ENCODE assay signal across 11 cellular contexts in genomic region chr11:12158926-12159325, GRCh38. TPM values are rescaled to one million over a fixed set of nuclear protein-coding genes. Genes with fewer than 3 reads are reported as not detected.
DNase-seq lines count a peak whose midpoint lies in the region; ATAC-seq and TF ChIP-seq lines count a peak whose summit lies in the region.
"Had no signal": no experiment of that assay in that cellular context is flagged by ENCODE, and none has a peak within 500 bp of the region (broad histone marks: within the 10 kb centered on the region; RNA-seq: fewer than 3 reads in every experiment).

No MANE protein-coding gene starts in this region.

- H4K20me1 ChIP-seq in SK-N-SH (ENCODE audit: insufficient read depth) = no peaks in the 10 kb centered on the region

- TF ChIP-seq EP300 in SK-N-SH (IDR thresholded peaks at IDR 0.05; ENCODE audit: borderline replicate concordance in 1 of 2, low read depth in 1 of 2, low read length in 1 of 2) = no peak

- H3F3A ChIP-seq in SK-N-SH (replicated peaks; ENCODE audit: insufficient read depth) = peaks cover 86% of the 10 kb centered on the region

- peaks cover 26% of the 10 kb centered on the region for H3K36me3 Mint-ChIP-seq in dendritic cell treated with granulocyte-macrophage colony-stimulating factor and Interleukin-4, amounts not matched to agents 40 ng/mL and 50 ng/mL, for 4 days (ENCODE audit: low read depth)
- H3K36me3 Mint-ChIP-seq: memory B cell had no signal

- H3K4me1 Mint-ChIP-seq in dendritic cell treated with granulocyte-macrophage colony-stimulating factor and Interleukin-4, amounts not matched to agents 40 ng/mL and 50 ng/mL, for 4 days (ENCODE audit: low read depth) = peaks cover 72% of the 10 kb centered on the region
- H3K4me1 Mint-ChIP-seq: memory B cell had no signal

- CTCF ChIA-PET in SK-N-SH (lab: Yijun Ruan, JAX) = interaction anchor here (0.8 to 1.6 kb wide), 2 partner anchors 38 to 115 kb away, joined by 3 to 4 read pairs; no protein-coding TSS in a partner anchor

- H3K4me1 ChIP-seq in SK-N-SH (ENCODE audit: control insufficient read depth in 1 of 2, insufficient read depth in 2 of 2, low read depth in 1 of 2, low read length in 1 of 2) = peaks cover 2 to 70% of the 10 kb centered on the region in 2 experiments; a peak in 3 of 4 replicates
- peaks cover 43% of the 10 kb centered on the region for H3K4me1 ChIP-seq in mesenchymal stem cell (ENCODE audit: control insufficient read depth, insufficient read depth, low read depth, low read length)
- H3K4me1 ChIP-seq in thoracic aorta (ENCODE audit: control insufficient read depth in 1 of 2, low read depth in 2 of 2) = peaks cover 75 to 99% of the 10 kb centered on the region in 2 donors

- peak overlapping the region; percentile 77 for H3K9ac ChIP-seq in SK-N-SH
- peak overlapping the region; percentile 54 for H3K9ac ChIP-seq in mesenchymal stem cell (ENCODE audit: low read length)

- peak overlapping the region; percentile 76 to 82 for H2BK12ac ChIP-seq in mesenchymal stem cell (ENCODE audit: low read length in 2 of 2)

- H3K27me3 ChIP-seq in SK-N-SH (ENCODE audit: insufficient read depth) = no peaks in the 10 kb centered on the region
- H3K27me3 ChIP-seq in mesenchymal stem cell (ENCODE audit: control insufficient read depth in 1 of 2, insufficient read depth in 1 of 2, low read length in 2 of 2) = no peaks in the 10 kb centered on the region
- no peaks in the 10 kb centered on the region for H3K27me3 ChIP-seq in thoracic aorta (replicated peaks; ENCODE audit: insufficient read depth)

- peak overlapping the region; percentile 26 for H2BK15ac ChIP-seq in mesenchymal stem cell (ENCODE audit: low read depth, poor library complexity, severe bottlenecking)

- H3K4me2 ChIP-seq in SK-N-SH (peak overlapping the region; percentile 60), mesenchymal stem cell (ENCODE audit: low read length, poor library complexity, severe bottlenecking) (no peak overlapping the region)

- H3K14ac ChIP-seq in mesenchymal stem cell (ENCODE audit: low read length in 2 of 2) = no peak overlapping the region

- no peaks in the 10 kb centered on the region for H3K9me3 ChIP-seq in SK-N-SH
- H3K9me3 ChIP-seq in mesenchymal stem cell (ENCODE audit: control insufficient read depth, low read length) = no peaks in the 10 kb centered on the region
- H3K9me3 ChIP-seq in thoracic aorta = no peaks in the 10 kb centered on the region

- no peak overlapping the region for H3K23ac ChIP-seq in mesenchymal stem cell (ENCODE audit: low read length in 2 of 2)

- H2BK120ac ChIP-seq in mesenchymal stem cell (ENCODE audit: low read depth, low read length) = peak overlapping the region; percentile 50

- POLR2A ChIA-PET in SK-N-SH (lab: Yijun Ruan, JAX) = no interaction called here

- H3K4me3 ChIP-seq in SK-N-SH (ENCODE audit: low read depth in 2 of 2, low read length in 1 of 2) (no peak overlapping the region), mesenchymal stem cell (ENCODE audit: insufficient read depth in 1 of 2, low read depth in 1 of 2, low read length in 2 of 2) (no peak overlapping the region), thoracic aorta (peak overlapping the region; percentile 22)

- WGBS in SK-N-SH (ENCODE audit: low lambda C conversion rate) = 95% methylated on average over 6 of the region's 6 CpGs
- 43% methylated on average over 1 of the region's 6 CpGs for WGBS in mesenchymal stem cell

- no peak for TF ChIP-seq RAD21 in SK-N-SH (IDR thresholded peaks at IDR 0.05; ENCODE audit: low read length)

- no peak overlapping the region for H2BK5ac ChIP-seq in mesenchymal stem cell (ENCODE audit: low read depth, low read length, poor library complexity, severe bottlenecking)

- no peak overlapping the region for H3K4me3 Mint-ChIP-seq in dendritic cell treated with granulocyte-macrophage colony-stimulating factor and Interleukin-4, amounts not matched to agents 40 ng/mL and 50 ng/mL, for 4 days
- H3K4me3 Mint-ChIP-seq: memory B cell had no signal

- TF ChIP-seq CTCF in SK-N-SH (IDR thresholded peaks at IDR 0.05) = no peak
- no peak for TF ChIP-seq CTCF in thoracic aorta (IDR thresholded peaks at IDR 0.05)

- H2AK5ac ChIP-seq in mesenchymal stem cell (ENCODE audit: low read length, severe bottlenecking) = peak overlapping the region; percentile 90

- H3K27ac Mint-ChIP-seq in dendritic cell treated with granulocyte-macrophage colony-stimulating factor and Interleukin-4, amounts not matched to agents 40 ng/mL and 50 ng/mL, for 4 days = peak overlapping the region; percentile 90
- H3K27ac Mint-ChIP-seq: memory B cell had no signal

- H4K8ac ChIP-seq in mesenchymal stem cell (ENCODE audit: low read length) = peak overlapping the region; percentile 66

- H2AFZ ChIP-seq in SK-N-SH (ENCODE audit: low read depth) (no peak overlapping the region), mesenchymal stem cell (ENCODE audit: low read depth, low read length) (no peak overlapping the region)

- H3K27me3 Mint-ChIP-seq in dendritic cell treated with granulocyte-macrophage colony-stimulating factor and Interleukin-4, amounts not matched to agents 40 ng/mL and 50 ng/mL, for 4 days = no peaks in the 10 kb centered on the region

- peak overlapping the region; percentile 39 to 91 for H3K4ac ChIP-seq in mesenchymal stem cell (ENCODE audit: low read depth in 1 of 2, low read length in 2 of 2)

- no peaks in the 10 kb centered on the region for H3K9me3 Mint-ChIP-seq in dendritic cell treated with granulocyte-macrophage colony-stimulating factor and Interleukin-4, amounts not matched to agents 40 ng/mL and 50 ng/mL, for 4 days
- H3K9me3 Mint-ChIP-seq: memory B cell had no signal

- H3K9me2 ChIP-seq in SK-N-SH = no peaks in the 10 kb centered on the region

- H3K79me1 ChIP-seq in mesenchymal stem cell (replicated peaks; ENCODE audit: low read length, poor library complexity, severe bottlenecking) = peaks cover 21% of the 10 kb centered on the region

- DNase-seq in SK-N-SH (no peak), mesenchymal stem cell (no peak), thoracic aorta (ENCODE audit: low spot score) (no peak), DMS79 treated with DMSO at 0.1 percent for 48 hours (lab: John Stamatoyannopoulos, UW) (no peak)
- DNase-seq: NCI-H524 treated with DMSO at 0.1 percent for 48 hours had no signal

- no peak overlapping the region for H4K91ac ChIP-seq in mesenchymal stem cell (ENCODE audit: low read length)

- peaks cover 91% of the 10 kb centered on the region for H3K79me2 ChIP-seq in SK-N-SH (ENCODE audit: insufficient read depth)

- intact Hi-C loops in dendritic cell treated with granulocyte-macrophage colony-stimulating factor and Interleukin-4, amounts not matched to agents 40 ng/mL and 50 ng/mL, for 4 days (cut with micrococcal nuclease) = loop anchor here (1.0 to 5.0 kb wide), 2 partner anchors 15 to 37 kb away; no protein-coding TSS in a partner anchor

- ATAC-seq in SK-N-SH treated with all-trans-retinoic acid at 6 μM for 48 hours = no peak
- no peak for ATAC-seq in thoracic aorta (ENCODE audit: insufficient number of reproducible peaks, low FRiP score, low read depth)
- no peak for ATAC-seq in HG02884 (IDR thresholded peaks at IDR 0.05; ENCODE audit: unreplicated experiment)
- ATAC-seq in GM19395 (IDR thresholded peaks at IDR 0.05; ENCODE audit: unreplicated experiment) = no peak

- H3K18ac ChIP-seq in mesenchymal stem cell (ENCODE audit: low read depth in 1 of 2, low read length in 2 of 2) = peak overlapping the region; percentile 79 to 92

- peak overlapping the region in 1 of 2 experiments; percentile 99; a peak in 2 of 4 replicates for H3K27ac ChIP-seq in SK-N-SH (ENCODE audit: low read depth in 2 of 2, low read length in 1 of 2)
- H3K27ac ChIP-seq in mesenchymal stem cell (ENCODE audit: low read length, poor library complexity, severe bottlenecking) = peak overlapping the region; percentile 92
- H3K27ac ChIP-seq in thoracic aorta = peak overlapping the region; percentile 97 to 98
- H3K27ac ChIP-seq: 22Rv1 had no signal

- H3K36me3 ChIP-seq in SK-N-SH (replicated peaks in 1 of 2; ENCODE audit: control insufficient read depth in 1 of 2, insufficient read depth in 2 of 2, low read length in 1 of 2) = peaks cover 15 to 26% of the 10 kb centered on the region in 2 experiments
- peaks cover 25 to 32% of the 10 kb centered on the region in 2 experiments for H3K36me3 ChIP-seq in mesenchymal stem cell (ENCODE audit: control insufficient read depth in 1 of 2, insufficient read depth in 2 of 2, low read depth in 1 of 2, low read length in 2 of 2)
- H3K36me3 ChIP-seq in thoracic aorta = peaks cover 33% of the 10 kb centered on the region

TF ChIP-seq in SK-N-SH, 30 proteins besides CTCF, POLR2A, EP300 and RAD21 (continues in another document):
- TF ChIP-seq IRF3 (IDR thresholded peaks at IDR 0.05; ENCODE audit: low read depth, low read length) (no peak), JUND (IDR thresholded peaks at IDR 0.05) (no peak), ELF1 (IDR thresholded peaks at IDR 0.05) (no peak), MXI1 (IDR thresholded peaks at IDR 0.05; ENCODE audit: low read depth, low read length) (no peak)

TF ChIP-seq in SK-N-SH treated with all-trans-retinoic acid at 6 μM for 48 hours, 23 proteins besides CTCF, POLR2A, EP300 and RAD21 (continues in another document):
- TF ChIP-seq PPARA (CRISPR knock-in tag; IDR thresholded peaks at IDR 0.05; ENCODE audit: borderline replicate concordance) = no peak
- no peak for TF ChIP-seq TOX (CRISPR knock-in tag; IDR thresholded peaks at IDR 0.05; ENCODE audit: borderline replicate concordance)
- no peak for TF ChIP-seq TCF4 (CRISPR knock-in tag; IDR thresholded peaks at IDR 0.05; ENCODE audit: borderline replicate concordance)
- no peak for TF ChIP-seq ZC3H10 (CRISPR knock-in tag; IDR thresholded peaks at IDR 0.05)
- TF ChIP-seq GLIS3 (CRISPR knock-in tag; IDR thresholded peaks at IDR 0.05) = no peak
- TF ChIP-seq ZNF70 (CRISPR knock-in tag; IDR thresholded peaks at IDR 0.05) = no peak
- TF ChIP-seq ESRRG (CRISPR knock-in tag; IDR thresholded peaks at IDR 0.05) = no peak
- no peak for TF ChIP-seq BACH2 (CRISPR knock-in tag; IDR thresholded peaks at IDR 0.05; ENCODE audit: borderline replicate concordance)
- TF ChIP-seq OSR1 (CRISPR knock-in tag; IDR thresholded peaks at IDR 0.05) = no peak
- TF ChIP-seq ARNTL (CRISPR knock-in tag; IDR thresholded peaks at IDR 0.05; ENCODE audit: borderline replicate concordance, low read depth) = no peak
- TF ChIP-seq ISL1 (CRISPR knock-in tag; IDR thresholded peaks at IDR 0.05) = no peak

RNA-seq across cellular contexts. Expression of gene MICAL2, which starts 48.5 kb away (rescaled TPM):
- polyA plus RNA-seq in SK-N-SH (2012; rRNA removed) = 54.6 and 67.9 TPM in 2 replicates
- polyA plus RNA-seq in SK-N-SH (2012; cell fraction: cytosol; rRNA removed) = 38.0 and 41.1 TPM in 2 replicates
- 76.3 and 84.6 TPM in 2 replicates for polyA plus RNA-seq in SK-N-SH (2012; cell fraction: nucleus; rRNA removed)
- polyA plus RNA-seq in mesenchymal stem cell (2013, experiment 1 of 2) = 96.9 TPM
- polyA plus RNA-seq in mesenchymal stem cell (2013, experiment 2 of 2) = 100 TPM
- total RNA-seq in thoracic aorta = 100 to 1,000 TPM; 791 to 989 TPM
